8 cellular contexts compared by ENCODE assay signal in genomic region chr6:111480988-111481830, GRCh38. TPM values are rescaled to one million over a fixed set of nuclear protein-coding genes. Genes with fewer than 3 reads are reported as not detected.
DNase-seq lines count a peak whose midpoint lies in the region; ATAC-seq and TF ChIP-seq lines count a peak whose summit lies in the region.

No MANE protein-coding gene starts in this region.

- H3K27me3 ChIP-seq in Karpas-422 (ENCODE audit: low read length), result no peaks in the 10 kb centered on the region

- peaks cover 4% of the 10 kb centered on the region; the same call in 1 of the 2 replicates for H4K20me1 ChIP-seq in Karpas-422 (ENCODE audit: insufficient read depth, low read depth, low read length)

- DNase-seq in Calu3 (no peak), Karpas-422 (peak; percentile 66), lower leg skin (ENCODE audit: low spot score in 2 of 2) (no peak), type B pancreatic cell (ENCODE audit: extremely low spot score, unreplicated experiment) (no peak), NCI-H1048 (lab: John Stamatoyannopoulos, UW) (no peak)
- no peak for DNase-seq in activated naive CD4-positive, alpha-beta T cell treated with anti-CD3 and anti-CD28 coated beads, Interleukin-2, amount 50 U/mL, for 16 hours

- no peak for TF ChIP-seq POLR2A in lower leg skin (IDR thresholded peaks at IDR 0.05)

- no peak for ATAC-seq in GM18511 (IDR thresholded peaks at IDR 0.05; ENCODE audit: unreplicated experiment)

- H3K4me1 ChIP-seq in Karpas-422 (ENCODE audit: low read length), result peaks cover 56% of the 10 kb centered on the region

- H3K27ac ChIP-seq in Karpas-422 (ENCODE audit: low read length), result peak overlapping the region; percentile 90
- peak overlapping the region; percentile 95 for H3K27ac ChIP-seq in angular gyrus (ENCODE audit: low read depth, low read length)

- no peak overlapping the region for H2AFZ ChIP-seq in Karpas-422 (ENCODE audit: low read length)

- peaks cover 24% of the 10 kb centered on the region for H3K4me1 Mint-ChIP-seq in Calu3 (ENCODE audit: low read depth, unreplicated experiment)
- peaks cover 33% of the 10 kb centered on the region for H3K4me1 Mint-ChIP-seq in type B pancreatic cell (ENCODE audit: unreplicated experiment)

- H3K9me3 ChIP-seq in Karpas-422 (ENCODE audit: low read length), result no peaks in the 10 kb centered on the region

- H3K4me3 ChIP-seq in Karpas-422 (ENCODE audit: low read length), result peak overlapping the region; percentile 90
- peak overlapping the region; percentile 99 for H3K4me3 ChIP-seq in lower leg skin (ENCODE audit: low read depth, poor library complexity, severe bottlenecking)

- peak overlapping the region; percentile 79 for H3K4me2 ChIP-seq in Karpas-422 (ENCODE audit: low read depth, low read length, poor library complexity, severe bottlenecking)

- CTCF ChIA-PET in Calu3 (lab: Charles Lee), result no interaction called here

- no peaks in the 10 kb centered on the region for H3K9me2 ChIP-seq in Karpas-422 (replicated peaks; ENCODE audit: insufficient read depth, low read length)

- peaks cover 40% of the 10 kb centered on the region for H3K36me3 Mint-ChIP-seq in Calu3 (ENCODE audit: insufficient read depth, unreplicated experiment)
- no peaks in the 10 kb centered on the region for H3K36me3 Mint-ChIP-seq in type B pancreatic cell

- TSS peak; percentile 44 for BruUV-seq in Calu3 (replicated peaks; lab: Mats Ljungman, UMichigan)

- H3K9me3 Mint-ChIP-seq in Calu3 (ENCODE audit: low read depth, unreplicated experiment) (no peaks in the 10 kb centered on the region), type B pancreatic cell (no peaks in the 10 kb centered on the region)

- H3K79me2 ChIP-seq in Karpas-422 (ENCODE audit: low read length), result peaks cover 87% of the 10 kb centered on the region

- peak overlapping the region; percentile 92 for H3K9ac ChIP-seq in Karpas-422 (ENCODE audit: low read length)

- intact Hi-C loops in Calu3 (cut with micrococcal nuclease; ENCODE audit: unreplicated experiment), result loop anchor here (1.0 to 10.0 kb wide), 4 partner anchors 71 to 564 kb away; a partner anchor contains a TSS
- intact Hi-C loops in lower leg skin (cut with DNase I; ENCODE audit: low total_unique reads), result loop anchor here (10.0 kb wide), 1 partner anchor 124 kb away; the partner anchor contains the start of gene TRAF3IP2

- H3K27me3 Mint-ChIP-seq in Calu3 (ENCODE audit: unreplicated experiment) (no peaks in the 10 kb centered on the region), type B pancreatic cell (no peaks in the 10 kb centered on the region)

- 0 out of 2 replicates have a peak, but pooled peaks cover under 1% of the 10 kb centered on the region for H3K36me3 ChIP-seq in Karpas-422 (ENCODE audit: insufficient read depth, low read length)

- TF ChIP-seq CTCF in Calu3 (IDR thresholded peaks at IDR 0.05; ENCODE audit: unreplicated experiment) (no peak), lower leg skin (IDR thresholded peaks at IDR 0.05) (no peak), type B pancreatic cell (conservative IDR thresholded peaks at IDR 0.05) (peak; percentile 14)

- 38 to 40% methylated on average over 6 of the region's 6 CpGs for WGBS in lower leg skin, 2 donors

- H3K4me3 Mint-ChIP-seq in Calu3 (ENCODE audit: low read depth, unreplicated experiment) (peak overlapping the region; percentile 93), type B pancreatic cell (peak overlapping the region; percentile 98)

- peak overlapping the region; percentile 88 for H3K27ac Mint-ChIP-seq in Calu3 (ENCODE audit: unreplicated experiment)
- peak overlapping the region; percentile 97 for H3K27ac Mint-ChIP-seq in type B pancreatic cell

RNA-seq across cellular contexts. Expression of gene REV3L, which starts 1.8 kb away (rescaled TPM):
- total RNA-seq in Calu3 (2022) (17.2 and 19.0 TPM in 2 replicates), lower leg skin (10 to 100 TPM; 25.9 to 45.9 (median 28.6) TPM), type B pancreatic cell (ENCODE audit: low replicate concordance) (28.5 and 34.4 TPM in 2 replicates)
- total RNA-seq in Karpas-422 (2014; rRNA removed; shearing (Covaris generic); ENCODE audit: low replicate concordance), result 38.6 and 64.4 TPM in 2 replicates
